Comparison of ENCODE assay signal across 17 cellular contexts in the genomic region with DNA sequence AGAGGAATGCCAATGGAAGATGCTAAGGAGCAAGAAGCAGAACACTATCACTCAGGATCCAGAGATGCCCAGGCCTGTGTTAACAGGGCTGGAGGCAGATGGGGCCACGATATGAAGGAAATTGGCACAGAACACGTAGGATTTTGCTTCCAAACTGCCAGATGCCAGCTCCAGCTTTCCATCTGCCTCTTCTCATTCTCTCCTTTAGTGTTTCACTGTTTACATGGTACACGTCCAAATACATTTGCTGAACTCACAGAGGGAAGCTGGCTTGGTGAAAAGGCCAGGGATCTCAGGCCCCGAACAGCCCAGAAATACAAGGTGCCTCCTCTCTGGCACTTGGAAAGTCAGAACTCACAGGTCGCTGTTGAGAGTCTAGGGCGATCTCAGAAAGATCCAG.
"Had no signal": no experiment of that assay in that cellular context is flagged by ENCODE, and none has a peak within 500 bp of the region (broad histone marks: within the 10 kb centered on the region; RNA-seq: fewer than 3 reads in every experiment).

No MANE protein-coding gene starts in this region.

- H3K4me3 ChIP-seq: colonic mucosa, heart right ventricle, mucosa of descending colon, sigmoid colon, skin epidermis, stomach had no signal

- ATAC-seq: heart right ventricle; left lobe of liver; mucosa of descending colon; naive thymus-derived CD8-positive, alpha-beta T cell had no signal

- DNase-seq: colonic mucosa; dermis blood vessel endothelial cell; effector CD4-positive, alpha-beta T cell; endodermal cell; heart right ventricle; hypothalamus; islet precursor cell; mammary epithelial cell; mucosa of descending colon; naive thymus-derived CD8-positive, alpha-beta T cell; sigmoid colon; stimulated activated CD4-positive, alpha-beta T cell treated with anti-CD3 and anti-CD28 coated beads, Interleukin-12 subunit alpha, Interleukin-12 subunit beta, amount 100 ng/mL, for 4 hours; stimulated activated naive CD4-positive, alpha-beta T cell; stomach; trophoblast cell had no signal
